Comparison of ENCODE assay signal across 26 cellular contexts in genomic region chr6:128078276-128078675, GRCh38.
DNase-seq lines count a peak whose midpoint lies in the region; ATAC-seq and TF ChIP-seq lines count a peak whose summit lies in the region.
"Had no signal": no experiment of that assay in that cellular context is flagged by ENCODE, and none has a peak within 500 bp of the region (broad histone marks: within the 10 kb centered on the region; RNA-seq: fewer than 3 reads in every experiment).

No MANE protein-coding gene starts in this region.

- H3K27me3 Mint-ChIP-seq in activated CD4-positive, alpha-beta T cell treated with anti-CD3 and anti-CD28 coated beads for 36 hours: no peaks in the 10 kb centered on the region
- H3K27me3 Mint-ChIP-seq: activated B cell treated with CpG ODN at 0.5 μM for 24 hours; memory B cell; naive B cell; stimulated activated naive CD8-positive, alpha-beta T cell treated with anti-CD3 and anti-CD28 coated beads, Interleukin-15, Interleukin-2, amounts not matched to agents 100 ng/mL and 50 ng/mL, for 24 hours; type B pancreatic cell had no signal

- H3K27ac Mint-ChIP-seq in activated CD4-positive, alpha-beta T cell treated with anti-CD3 and anti-CD28 coated beads for 36 hours: no peak overlapping the region
- H3K27ac Mint-ChIP-seq: activated B cell treated with CpG ODN at 0.5 μM for 24 hours; activated CD8-positive, alpha-beta T cell treated with anti-CD3 and anti-CD28 coated beads, Interleukin-2, amount 10 ng/mL, durations not matched to agents 7 days and 5 days; CD4-positive, CD25-positive, alpha-beta regulatory T cell; effector memory CD8-positive, alpha-beta T cell; memory B cell; naive B cell; stimulated activated naive CD8-positive, alpha-beta T cell treated with anti-CD3 and anti-CD28 coated beads, Interleukin-15, Interleukin-2, amounts not matched to agents 100 ng/mL and 50 ng/mL, for 24 hours; T-helper 2 cell treated with Interferon-gamma antibody and Interleukin-4, amounts not matched to agents 5 μg/mL and 100 μg/mL, for 36 hours; type B pancreatic cell had no signal

- DNase-seq in HPDE6-E6E7 (ENCODE audit: extremely low spot score): no peak
- no peak for DNase-seq in activated CD4-positive, alpha-beta T cell treated with anti-CD3 and anti-CD28 coated beads for 36 hours
- no peak for DNase-seq in COR-L47 (lab: John Stamatoyannopoulos, UW)
- DNase-seq in NCI-H1436 (lab: John Stamatoyannopoulos, UW): no peak
- DNase-seq: activated B cell treated with CpG ODN at 0.5 μM for 24 hours; activated CD8-positive, alpha-beta T cell treated with anti-CD3 and anti-CD28 coated beads, Interleukin-2, amount 10 ng/mL, durations not matched to agents 7 days and 5 days; activated naive CD4-positive, alpha-beta T cell treated with anti-CD3 and anti-CD28 coated beads, Interleukin-2, amount 50 U/mL, for 16 hours; activated T-cell treated with anti-CD3 and anti-CD28 coated beads, Interleukin-2, amount 50 U/mL, for 4 hours; CD4-positive, CD25-positive, alpha-beta regulatory T cell; cerebellar nuclear complex; DMS53; effector memory CD8-positive, alpha-beta T cell; naive B cell; NCI-H1694 treated with DMSO at 0.1 percent for 48 hours; NCI-H345; right lobe of liver had no signal

- no peaks in the 10 kb centered on the region for H3K27me3 ChIP-seq in KMS-11 (ENCODE audit: insufficient read depth, low read depth)
- H3K27me3 ChIP-seq: hepatocyte, right lobe of liver had no signal

- ATAC-seq in GM18867 (IDR thresholded peaks at IDR 0.05; ENCODE audit: unreplicated experiment) (peak; percentile 98), GM21390 (IDR thresholded peaks at IDR 0.05; ENCODE audit: unreplicated experiment) (peak; percentile 83), HG02943 (IDR thresholded peaks at IDR 0.05; ENCODE audit: low read depth, unreplicated experiment) (peak; percentile 73)
- ATAC-seq in activated CD4-positive, alpha-beta T cell treated with anti-CD3 and anti-CD28 coated beads for 36 hours: no peak
- ATAC-seq: activated CD8-positive, alpha-beta T cell treated with anti-CD3 and anti-CD28 coated beads, Interleukin-2, amount 10 ng/mL, durations not matched to agents 7 days and 5 days; activated T-cell treated with anti-CD3 and anti-CD28 coated beads, Interleukin-2, amount 50 U/mL, for 4 hours; effector memory CD8-positive, alpha-beta T cell; right lobe of liver had no signal

- H3K27ac ChIP-seq in KMS-11: peak overlapping the region; percentile 18; the same call in 1 of the 2 replicates
- H3K27ac ChIP-seq: hepatocyte, right lobe of liver, SK-N-MC had no signal

- H4K20me1 ChIP-seq in KMS-11 (ENCODE audit: insufficient read depth): no peaks in the 10 kb centered on the region

- CTCF ChIA-PET in activated CD4-positive, alpha-beta T cell treated with anti-CD3 and anti-CD28 coated beads for 36 hours (lab: Charles Lee): no interaction called here

- intact Hi-C loops in activated CD4-positive, alpha-beta T cell treated with anti-CD3 and anti-CD28 coated beads for 36 hours (cut with DNase I, micrococcal nuclease): no loop called here

- H3K36me3 Mint-ChIP-seq in activated CD4-positive, alpha-beta T cell treated with anti-CD3 and anti-CD28 coated beads for 36 hours (ENCODE audit: low read depth): no peaks in the 10 kb centered on the region
- H3K36me3 Mint-ChIP-seq: CD4-positive, CD25-positive, alpha-beta regulatory T cell had no signal

- no peak overlapping the region for H3K9ac ChIP-seq in KMS-11

- H3K4me3 Mint-ChIP-seq in activated CD4-positive, alpha-beta T cell treated with anti-CD3 and anti-CD28 coated beads for 36 hours: no peak overlapping the region
- H3K4me3 Mint-ChIP-seq: activated B cell treated with CpG ODN at 0.5 μM for 24 hours; activated CD8-positive, alpha-beta T cell treated with anti-CD3 and anti-CD28 coated beads, Interleukin-2, amount 10 ng/mL, durations not matched to agents 7 days and 5 days; activated T-cell treated with anti-CD3 and anti-CD28 coated beads, Interleukin-2, amount 50 U/mL, for 4 hours; CD4-positive, CD25-positive, alpha-beta regulatory T cell; effector memory CD8-positive, alpha-beta T cell; memory B cell; naive B cell; stimulated activated naive CD8-positive, alpha-beta T cell treated with anti-CD3 and anti-CD28 coated beads, Interleukin-15, Interleukin-2, amounts not matched to agents 100 ng/mL and 50 ng/mL, for 24 hours; T-helper 2 cell treated with Interferon-gamma antibody and Interleukin-4, amounts not matched to agents 5 μg/mL and 100 μg/mL, for 36 hours; type B pancreatic cell had no signal

- peak overlapping the region; percentile 57 for H3K4me2 ChIP-seq in KMS-11
- H3K4me2 ChIP-seq: hepatocyte had no signal

- peaks cover 4% of the 10 kb centered on the region for H3K4me1 Mint-ChIP-seq in activated CD4-positive, alpha-beta T cell treated with anti-CD3 and anti-CD28 coated beads for 36 hours
- H3K4me1 Mint-ChIP-seq: activated B cell treated with CpG ODN at 0.5 μM for 24 hours; CD4-positive, CD25-positive, alpha-beta regulatory T cell; memory B cell; naive B cell had no signal

- no peaks in the 10 kb centered on the region for H3K79me2 ChIP-seq in KMS-11 (ENCODE audit: insufficient read depth, low read depth)
- H3K79me2 ChIP-seq: hepatocyte had no signal

- no peak overlapping the region for H2AFZ ChIP-seq in KMS-11 (ENCODE audit: low read depth)
- H2AFZ ChIP-seq: hepatocyte had no signal

- no peak overlapping the region for H3K4me3 ChIP-seq in KMS-11 (IDR thresholded peaks at IDR 0.05; ENCODE audit: insufficient read depth, low read depth, low read length)
- H3K4me3 ChIP-seq: hepatocyte, right lobe of liver, SK-N-MC had no signal

- no peaks in the 10 kb centered on the region for H3K9me3 Mint-ChIP-seq in activated CD4-positive, alpha-beta T cell treated with anti-CD3 and anti-CD28 coated beads for 36 hours (ENCODE audit: low read depth)
- H3K9me3 Mint-ChIP-seq: activated B cell treated with CpG ODN at 0.5 μM for 24 hours; activated T-cell treated with anti-CD3 and anti-CD28 coated beads, Interleukin-2, amount 50 U/mL, for 4 hours; CD4-positive, CD25-positive, alpha-beta regulatory T cell; effector memory CD8-positive, alpha-beta T cell; memory B cell; stimulated activated naive CD8-positive, alpha-beta T cell treated with anti-CD3 and anti-CD28 coated beads, Interleukin-15, Interleukin-2, amounts not matched to agents 100 ng/mL and 50 ng/mL, for 24 hours; T-helper 2 cell treated with Interferon-gamma antibody and Interleukin-4, amounts not matched to agents 5 μg/mL and 100 μg/mL, for 36 hours; type B pancreatic cell had no signal

- POLR2A ChIA-PET in activated CD4-positive, alpha-beta T cell treated with anti-CD3 and anti-CD28 coated beads for 36 hours (lab: Charles Lee): no interaction called here

- peaks cover 37% of the 10 kb centered on the region for H3K4me1 ChIP-seq in KMS-11 (ENCODE audit: low read depth, poor library complexity, severe bottlenecking)
- H3K4me1 ChIP-seq: right lobe of liver had no signal

- no peak for TF ChIP-seq CTCF in KMS-11 (conservative IDR thresholded peaks at IDR 0.05; ENCODE audit: low read depth, low read length)

- no peaks in the 10 kb centered on the region for H3K36me3 ChIP-seq in KMS-11 (ENCODE audit: insufficient read depth)
